8 cellular contexts compared by ENCODE assay signal in the genomic region with DNA sequence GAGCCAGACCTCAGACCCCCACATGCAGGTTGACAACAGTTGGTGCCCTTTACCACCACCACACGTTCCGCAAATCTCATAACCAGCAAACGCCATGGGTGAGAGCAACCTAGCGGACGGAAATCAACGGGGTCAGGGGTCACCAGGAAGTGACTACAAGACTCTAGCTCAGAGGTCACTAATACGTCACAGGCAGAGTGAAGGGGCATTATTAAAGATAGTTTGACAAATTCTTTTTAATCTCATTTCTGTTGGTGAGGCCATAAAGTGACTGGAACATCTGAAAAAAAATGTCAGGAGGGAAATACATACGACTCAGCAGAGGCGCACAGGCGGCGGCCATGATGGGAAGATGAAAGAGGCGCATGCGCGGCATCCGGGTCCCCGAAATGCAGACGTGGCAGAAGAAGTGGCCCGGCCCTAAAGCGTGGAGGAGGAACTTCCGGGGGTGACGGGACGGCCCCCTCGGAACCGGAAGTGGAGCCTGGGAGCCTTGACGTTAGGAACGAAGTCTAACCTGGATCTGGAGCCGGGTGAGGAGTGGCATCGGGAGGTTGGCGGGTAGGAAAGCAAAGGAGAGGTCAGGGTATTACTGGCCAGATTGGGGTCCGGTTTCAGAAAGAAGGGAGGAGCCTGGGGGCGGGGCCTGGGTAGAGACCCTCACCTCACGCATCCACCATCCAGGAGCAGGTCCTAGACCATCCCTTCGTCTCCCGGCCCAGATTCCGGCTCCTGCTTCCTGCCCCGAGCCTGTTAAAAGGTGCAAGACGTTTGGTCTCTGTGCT. TPM values are rescaled to one million over a fixed set of nuclear protein-coding genes. Genes with fewer than 3 reads are reported as not detected.
DNase-seq lines count a peak whose midpoint lies in the region; ATAC-seq and TF ChIP-seq lines count a peak whose summit lies in the region.

A gene with protein sequence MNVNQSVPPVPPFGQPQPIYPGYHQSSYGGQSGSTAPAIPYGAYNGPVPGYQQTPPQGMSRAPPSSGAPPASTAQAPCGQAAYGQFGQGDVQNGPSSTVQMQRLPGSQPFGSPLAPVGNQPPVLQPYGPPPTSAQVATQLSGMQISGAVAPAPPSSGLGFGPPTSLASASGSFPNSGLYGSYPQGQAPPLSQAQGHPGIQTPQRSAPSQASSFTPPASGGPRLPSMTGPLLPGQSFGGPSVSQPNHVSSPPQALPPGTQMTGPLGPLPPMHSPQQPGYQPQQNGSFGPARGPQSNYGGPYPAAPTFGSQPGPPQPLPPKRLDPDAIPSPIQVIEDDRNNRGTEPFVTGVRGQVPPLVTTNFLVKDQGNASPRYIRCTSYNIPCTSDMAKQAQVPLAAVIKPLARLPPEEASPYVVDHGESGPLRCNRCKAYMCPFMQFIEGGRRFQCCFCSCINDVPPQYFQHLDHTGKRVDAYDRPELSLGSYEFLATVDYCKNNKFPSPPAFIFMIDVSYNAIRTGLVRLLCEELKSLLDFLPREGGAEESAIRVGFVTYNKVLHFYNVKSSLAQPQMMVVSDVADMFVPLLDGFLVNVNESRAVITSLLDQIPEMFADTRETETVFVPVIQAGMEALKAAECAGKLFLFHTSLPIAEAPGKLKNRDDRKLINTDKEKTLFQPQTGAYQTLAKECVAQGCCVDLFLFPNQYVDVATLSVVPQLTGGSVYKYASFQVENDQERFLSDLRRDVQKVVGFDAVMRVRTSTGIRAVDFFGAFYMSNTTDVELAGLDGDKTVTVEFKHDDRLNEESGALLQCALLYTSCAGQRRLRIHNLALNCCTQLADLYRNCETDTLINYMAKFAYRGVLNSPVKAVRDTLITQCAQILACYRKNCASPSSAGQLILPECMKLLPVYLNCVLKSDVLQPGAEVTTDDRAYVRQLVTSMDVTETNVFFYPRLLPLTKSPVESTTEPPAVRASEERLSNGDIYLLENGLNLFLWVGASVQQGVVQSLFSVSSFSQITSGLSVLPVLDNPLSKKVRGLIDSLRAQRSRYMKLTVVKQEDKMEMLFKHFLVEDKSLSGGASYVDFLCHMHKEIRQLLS (plus strand): TSS at position 468 of the 785 bp plus-strand sequence. CDS start 2,461 bp downstream, outside the sequence.

- H3K27me3 ChIP-seq in Karpas-422 (ENCODE audit: low read length) (no peaks in the 10 kb centered on the region), esophagus squamous epithelium (no peaks in the 10 kb centered on the region)

- 0 to 1% methylated on average over 33 to 37 of the region's 37 CpGs for WGBS in esophagus squamous epithelium, 2 donors

- ATAC-seq in GM21786 (IDR thresholded peaks at IDR 0.05; ENCODE audit: unreplicated experiment) = peak; percentile 84

- H3K36me3 ChIP-seq in Karpas-422 (ENCODE audit: insufficient read depth, low read length) = peaks cover 12% of the 10 kb centered on the region; the same call in 1 of the 2 replicates
- H3K36me3 ChIP-seq in esophagus squamous epithelium = peaks cover 0 to 55% (median 21%) of the 10 kb centered on the region in 3 donors

- peak within 1 kb of the TSS; percentile 93 for H3K9ac ChIP-seq in Karpas-422 (ENCODE audit: low read length)

- peak within 1 kb of the TSS; percentile 86 for H3K4me3 ChIP-seq in Karpas-422 (ENCODE audit: low read length)
- peak within 1 kb of the TSS; percentile 64 to 93 (median 79) for H3K4me3 ChIP-seq in esophagus squamous epithelium

- peak in 3 of 6 experiments; percentile 5 to 25 (median 16) for TF ChIP-seq CTCF in esophagus squamous epithelium (IDR thresholded peaks at IDR 0.05)

- peaks cover 55% of the 10 kb centered on the region for H3K79me2 ChIP-seq in Karpas-422 (ENCODE audit: low read length)

- peak within 1 kb of the TSS; percentile 12 for H2AFZ ChIP-seq in Karpas-422 (ENCODE audit: low read length)

- peak; percentile 90 for DNase-seq in DMS53 treated with DMSO at 0.1 percent for 48 hours (lab: John Stamatoyannopoulos, UW; ENCODE audit: unreplicated experiment)
- peak; percentile 98 for DNase-seq in Karpas-422
- DNase-seq in RKO (ENCODE audit: low spot score) = peak; percentile 97
- peak; percentile 89 for DNase-seq in activated T-helper 1 cell treated with Interleukin-2 at 50 U/mL for 16 hours (ENCODE audit: low read depth)
- DNase-seq in esophagus squamous epithelium (lab: John Stamatoyannopoulos, UW) = peak; percentile 76
- peak; percentile 97 for DNase-seq in myocyte (ENCODE audit: low read depth)
- DNase-seq in stimulated activated CD8-positive, alpha-beta memory T cell treated with anti-CD3 and anti-CD28 coated beads, Interleukin-7, amount 100 ng/mL, for 48 hours (ENCODE audit: extremely low read depth in 1 of 2, low read depth in 1 of 2) = peak; percentile 86 to 94

- no peaks in the 10 kb centered on the region for H3K9me2 ChIP-seq in Karpas-422 (replicated peaks; ENCODE audit: insufficient read depth, low read length)

- peak in 3 of 4 donors; percentile 37 to 59 (median 55) for TF ChIP-seq POLR2A in esophagus squamous epithelium (IDR thresholded peaks at IDR 0.05)

- H4K20me1 ChIP-seq in Karpas-422 (ENCODE audit: insufficient read depth, low read depth, low read length) = no peaks in the 10 kb centered on the region

- H3K9me3 ChIP-seq in Karpas-422 (ENCODE audit: low read length) (no peaks in the 10 kb centered on the region), esophagus squamous epithelium (no peaks in the 10 kb centered on the region)

- H3K4me1 ChIP-seq in Karpas-422 (ENCODE audit: low read length) (peaks cover 36% of the 10 kb centered on the region), esophagus squamous epithelium (peaks cover 10 to 66% (median 42%) of the 10 kb centered on the region in 3 donors)

- H3K4me2 ChIP-seq in Karpas-422 (ENCODE audit: low read depth, low read length, poor library complexity, severe bottlenecking) = peak within 1 kb of the TSS; percentile 95

- H3K27ac ChIP-seq in Karpas-422 (ENCODE audit: low read length) = peak within 1 kb of the TSS; percentile 67
- peak within 1 kb of the TSS; percentile 88 to 95 (median 92) for H3K27ac ChIP-seq in esophagus squamous epithelium

- intact Hi-C loops in esophagus squamous epithelium (cut with DNase I) = no loop called here

RNA-seq across cellular contexts. Expression of the gene that starts here (rescaled TPM):
- total RNA-seq in Karpas-422 (2014; rRNA removed; shearing (Covaris generic); ENCODE audit: low replicate concordance) = 50.6 and 84.6 TPM in 2 replicates
- 10 to 100 TPM; 59.1 to 78.8 (median 64.6) TPM for total RNA-seq in esophagus squamous epithelium
- total RNA-seq in myocyte = 87.4 and 88.4 TPM in 2 replicates
- 77.5 TPM for polyA plus RNA-seq in myocyte (2012)

Comparison
In these comparisons a context has a peak if more than half of its experiments do, and no peak if none do; other contexts are left out.
1. Peak in every context shown above with its lines: DNase-seq, ATAC-seq, H3K4me3 ChIP-seq and H3K27ac ChIP-seq.